In the genomic region with DNA sequence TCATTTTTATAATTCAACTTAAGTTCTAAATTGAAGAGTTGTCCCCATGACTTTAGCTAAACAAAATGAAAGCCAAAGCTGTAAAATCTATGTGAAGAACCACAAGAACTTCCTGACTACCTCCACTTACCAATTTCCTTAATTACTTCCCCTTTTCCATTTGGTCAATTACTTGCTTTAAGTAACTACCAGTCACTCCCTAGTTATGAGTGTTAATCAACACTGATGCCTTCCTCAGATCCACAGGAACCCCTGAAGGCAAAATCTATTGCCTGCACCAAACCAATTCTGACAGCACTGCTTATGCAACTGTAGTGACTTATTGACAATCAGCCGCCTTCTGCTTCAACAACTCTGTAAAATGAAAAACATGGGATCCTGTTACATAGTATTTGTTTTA, we compare ENCODE assay signal across 22 cellular contexts. TPM values are rescaled to one million over a fixed set of nuclear protein-coding genes. Genes with fewer than 3 reads are reported as not detected.
DNase-seq lines count a peak whose midpoint lies in the region; ATAC-seq and TF ChIP-seq lines count a peak whose summit lies in the region.
"Had no signal": no experiment of that assay in that cellular context is flagged by ENCODE, and none has a peak within 500 bp of the region (broad histone marks: within the 10 kb centered on the region; RNA-seq: fewer than 3 reads in every experiment).

No MANE protein-coding gene starts in this region.

- peak overlapping the region; percentile 73 for H3K27ac Mint-ChIP-seq in activated T-cell treated with anti-CD3 and anti-CD28 coated beads, Interleukin-2, amount 50 U/mL, for 24 hours
- H3K27ac Mint-ChIP-seq in HFFc6 = peak overlapping the region; percentile 69; the same call in 1 of the 2 replicates
- peak overlapping the region; percentile 80 for H3K27ac Mint-ChIP-seq in activated CD8-positive, alpha-beta T cell treated with anti-CD3 and anti-CD28 coated beads for 36 hours
- no peak overlapping the region for H3K27ac Mint-ChIP-seq in neural crest cell (ENCODE audit: unreplicated experiment)

- H3K4me1 ChIP-seq in mucosa of descending colon (ENCODE audit: low read depth) = no peaks in the 10 kb centered on the region
- H3K4me1 ChIP-seq: adrenal gland, HAP-1, uterus had no signal

- H3K9me3 Mint-ChIP-seq in activated T-cell treated with anti-CD3 and anti-CD28 coated beads, Interleukin-2, amount 50 U/mL, for 24 hours = no peaks in the 10 kb centered on the region
- H3K9me3 Mint-ChIP-seq in HFFc6 = no peaks in the 10 kb centered on the region
- no peaks in the 10 kb centered on the region for H3K9me3 Mint-ChIP-seq in activated CD8-positive, alpha-beta T cell treated with anti-CD3 and anti-CD28 coated beads for 36 hours
- peaks cover 4% of the 10 kb centered on the region for H3K9me3 Mint-ChIP-seq in neural crest cell
- H3K9me3 Mint-ChIP-seq: naive B cell had no signal

- H3K4me3 ChIP-seq in mucosa of descending colon = no peak overlapping the region
- H3K4me3 ChIP-seq: adrenal gland, HAP-1, heart right ventricle, lung, stomach, uterus had no signal

- H3K9me3 ChIP-seq in mucosa of descending colon = no peaks in the 10 kb centered on the region
- H3K9me3 ChIP-seq: adrenal gland, HAP-1, heart right ventricle, stomach, uterus had no signal

- intact Hi-C loops in activated CD8-positive, alpha-beta T cell treated with anti-CD3 and anti-CD28 coated beads for 36 hours (cut with micrococcal nuclease) = loop anchor here (10.0 kb wide), 1 partner anchor 155 kb away; no protein-coding TSS in a partner anchor
- intact Hi-C loops in mucosa of descending colon (cut with DNase I, micrococcal nuclease) = loop anchor here in 1 of 2 donors (10.0 kb wide), 1 partner anchor 55 kb away; no protein-coding TSS in a partner anchor

- peaks cover 7% of the 10 kb centered on the region for H3K27me3 Mint-ChIP-seq in activated T-cell treated with anti-CD3 and anti-CD28 coated beads, Interleukin-2, amount 50 U/mL, for 24 hours
- H3K27me3 Mint-ChIP-seq in HFFc6 (ENCODE audit: insufficient read depth) (no peaks in the 10 kb centered on the region), neural crest cell (ENCODE audit: low read depth) (no peaks in the 10 kb centered on the region)
- no peaks in the 10 kb centered on the region for H3K27me3 Mint-ChIP-seq in activated CD8-positive, alpha-beta T cell treated with anti-CD3 and anti-CD28 coated beads for 36 hours
- H3K27me3 Mint-ChIP-seq: naive B cell had no signal

- CTCF ChIA-PET in activated CD8-positive, alpha-beta T cell treated with anti-CD3 and anti-CD28 coated beads for 36 hours (lab: Charles Lee) = interaction anchor here (1.3 kb wide), 1 partner anchor 9 kb away, joined by 3 read pairs; no protein-coding TSS in a partner anchor

- no peak for TF ChIP-seq CTCF in HFFc6 (IDR thresholded peaks at IDR 0.05)
- TF ChIP-seq CTCF in activated CD8-positive, alpha-beta T cell treated with anti-CD3 and anti-CD28 coated beads for 36 hours (IDR thresholded peaks at IDR 0.05) = no peak
- TF ChIP-seq CTCF in neural crest cell (conservative IDR thresholded peaks at IDR 0.05) = no peak
- TF ChIP-seq CTCF in mucosa of descending colon (IDR thresholded peaks at IDR 0.05) = no peak

- no peaks in the 10 kb centered on the region for H3K36me3 ChIP-seq in mucosa of descending colon (ENCODE audit: low read depth)
- H3K36me3 ChIP-seq: uterus had no signal

- POLR2A ChIA-PET in activated CD8-positive, alpha-beta T cell treated with anti-CD3 and anti-CD28 coated beads for 36 hours (lab: Charles Lee) = interaction anchor here (0.7 to 3.3 kb wide), 4 partner anchors 10 to 155 kb away, joined by 3 to 31 read pairs (median 4); a partner anchor contains a TSS

- peaks cover 94% of the 10 kb centered on the region for H3K36me3 Mint-ChIP-seq in activated T-cell treated with anti-CD3 and anti-CD28 coated beads, Interleukin-2, amount 50 U/mL, for 24 hours (ENCODE audit: low read depth)
- H3K36me3 Mint-ChIP-seq in HFFc6 (ENCODE audit: low read depth) (peaks cover 33% of the 10 kb centered on the region), neural crest cell (ENCODE audit: low read depth) (peaks cover 44% of the 10 kb centered on the region)
- H3K36me3 Mint-ChIP-seq in activated CD8-positive, alpha-beta T cell treated with anti-CD3 and anti-CD28 coated beads for 36 hours (ENCODE audit: low read depth) = peaks cover 73% of the 10 kb centered on the region

- H3K4me3 Mint-ChIP-seq in activated T-cell treated with anti-CD3 and anti-CD28 coated beads, Interleukin-2, amount 50 U/mL, for 24 hours = no peak overlapping the region
- H3K4me3 Mint-ChIP-seq in HFFc6 (no peak overlapping the region), neural crest cell (peak overlapping the region; percentile 24)
- H3K4me3 Mint-ChIP-seq in activated CD8-positive, alpha-beta T cell treated with anti-CD3 and anti-CD28 coated beads for 36 hours = no peak overlapping the region

- DNase-seq in activated T-cell treated with anti-CD3 and anti-CD28 coated beads, Interleukin-2, amount 50 U/mL, for 24 hours = no peak
- DNase-seq in activated T-cell treated with anti-CD3 and anti-CD28 coated beads, Interleukin-2, amount 50 U/mL, for 1 hour = no peak
- no peak for DNase-seq in HFFc6
- DNase-seq in activated CD8-positive, alpha-beta T cell treated with anti-CD3 and anti-CD28 coated beads for 36 hours = no peak
- DNase-seq in neural crest cell (ENCODE audit: low read depth, low spot score) = no peak
- no peak for DNase-seq in mucosa of descending colon
- no peak for DNase-seq in stimulated activated CD4-positive, alpha-beta T cell treated with anti-CD3 and anti-CD28 coated beads, Interleukin-4, amount 100 ng/mL, for 1 hour
- DNase-seq: adrenal gland; Calu3; central memory CD4-positive, alpha-beta T cell; effector CD8-positive, alpha-beta T cell; GDM1; heart right ventricle; naive B cell; NCI-H1930; NCI-H510A treated with DMSO at 0.1 percent for 48 hours; stimulated activated CD4-positive, alpha-beta T cell treated with anti-CD3 and anti-CD28 coated beads, Interleukin-12 subunit alpha, Interleukin-12 subunit beta, amount 100 ng/mL, for 4 hours; stomach; uterus had no signal

- ATAC-seq in activated CD8-positive, alpha-beta T cell treated with anti-CD3 and anti-CD28 coated beads for 36 hours = no peak
- ATAC-seq in mucosa of descending colon = no peak
- ATAC-seq in HG02884 (IDR thresholded peaks at IDR 0.05; ENCODE audit: unreplicated experiment) = no peak
- ATAC-seq: heart right ventricle had no signal

- peaks cover 73% of the 10 kb centered on the region for H3K4me1 Mint-ChIP-seq in activated T-cell treated with anti-CD3 and anti-CD28 coated beads, Interleukin-2, amount 50 U/mL, for 24 hours (ENCODE audit: low read depth)
- H3K4me1 Mint-ChIP-seq in HFFc6 (ENCODE audit: low read depth) (peaks cover 7% of the 10 kb centered on the region; the same call in 1 of the 2 replicates), neural crest cell (peaks cover 25% of the 10 kb centered on the region)
- H3K4me1 Mint-ChIP-seq in activated CD8-positive, alpha-beta T cell treated with anti-CD3 and anti-CD28 coated beads for 36 hours (ENCODE audit: low read depth) = peaks cover 63% of the 10 kb centered on the region

RNA-seq across cellular contexts. Expression of a gene that starts 10.5 kb away (rescaled TPM):
- 100 to 1,000 TPM; 127 to 191 (median 178) TPM for total RNA-seq in HFFc6 (2021; fragmentation: NEBNext Ultra II Directional; extraction: Animal tissue kit (Norgen Biotek cat#: 25700))
- 100 to 1,000 TPM; 285 TPM for total RNA-seq in activated CD8-positive, alpha-beta T cell treated with anti-CD3 and anti-CD28 coated beads for 36 hours
- total RNA-seq in neural crest cell (532 and 541 TPM in 2 replicates), mucosa of descending colon (100 to 1,000 TPM; 101 to 144 (median 122) TPM)
